In genomic region chr18:61714421-61714820, GRCh38 we compare ENCODE assay signal across 21 cellular contexts.
DNase-seq lines count a peak whose midpoint lies in the region; ATAC-seq, FAIRE-seq and TF ChIP-seq lines count a peak whose summit lies in the region.
"Had no signal": no experiment of that assay in that cellular context is flagged by ENCODE, and none has a peak within 500 bp of the region (broad histone marks: within the 10 kb centered on the region; RNA-seq: fewer than 3 reads in every experiment).

No MANE protein-coding gene starts in this region.

- ATAC-seq in left lobe of liver (peak; percentile 30), GM18858 (IDR thresholded peaks at IDR 0.05; ENCODE audit: unreplicated experiment) (no peak), HG03565 (IDR thresholded peaks at IDR 0.05; ENCODE audit: unreplicated experiment) (no peak)
- ATAC-seq: CD8-positive, alpha-beta T cell; GM12878; GM23338 had no signal

- no peak for TF ChIP-seq EP300 in transverse colon (IDR thresholded peaks at IDR 0.05; ENCODE audit: low read depth)

- H3K4me1 ChIP-seq in transverse colon (peaks cover 4 to 36% (median 12%) of the 10 kb centered on the region in 4 donors), uterus (no peaks in the 10 kb centered on the region)

- intact Hi-C loops in transverse colon (cut with DNase I; ENCODE audit: low total_unique reads): no loop called here
- intact Hi-C loops in uterus (cut with DNase I; ENCODE audit: low total_unique reads): no loop called here

- H3K36me3 ChIP-seq in transverse colon (no peaks in the 10 kb centered on the region), uterus (no peaks in the 10 kb centered on the region)
- H3K36me3 ChIP-seq: BLaER1 had no signal

- no peaks in the 10 kb centered on the region for H3K27me3 ChIP-seq in transverse colon
- no peaks in the 10 kb centered on the region for H3K27me3 ChIP-seq in uterus
- H3K27me3 ChIP-seq: BLaER1 had no signal

- H3K27ac ChIP-seq in VCaP: peak overlapping the region; percentile 9; the same call in 1 of the 2 replicates
- H3K27ac ChIP-seq in transverse colon: peak overlapping the region; percentile 45 to 76 (median 71)
- H3K27ac ChIP-seq in uterus: no peak overlapping the region
- H3K27ac ChIP-seq: BLaER1 had no signal

- peak; percentile 69 for FAIRE-seq in D721Med (lab: Jason Lieb, UNC)
- FAIRE-seq: GM12878, H54, HTR-8/SVneo had no signal

- TF ChIP-seq POLR2A in transverse colon (IDR thresholded peaks at IDR 0.05) (no peak), uterus (IDR thresholded peaks at IDR 0.05) (no peak)

- H3K9me3 ChIP-seq in transverse colon: no peaks in the 10 kb centered on the region
- no peaks in the 10 kb centered on the region for H3K9me3 ChIP-seq in uterus
- H3K9me3 ChIP-seq: BLaER1 had no signal

- no peak for TF ChIP-seq CTCF in D721Med (IDR thresholded peaks at IDR 0.05; ENCODE audit: insufficient read depth, missing control alignments)
- no peak for TF ChIP-seq CTCF in VCaP (conservative IDR thresholded peaks at IDR 0.05)
- no peak for TF ChIP-seq CTCF in transverse colon (IDR thresholded peaks at IDR 0.05)
- TF ChIP-seq CTCF in uterus (IDR thresholded peaks at IDR 0.05): no peak

- DNase-seq in D721Med (ENCODE audit: insufficient read length, low spot score) (no peak), left lobe of liver (ENCODE audit: low spot score) (no peak), transverse colon (no peak), uterus (no peak)
- DNase-seq: 8988T; Calu3; CD8-positive, alpha-beta T cell; DMS 273 treated with DMSO at 0.1 percent for 48 hours; DMS53; DND-41; EL; HCEC 1CT; IMR-90 had no signal

- 83 to 91% methylated on average over 1 of the region's 1 CpG for WGBS in transverse colon (ENCODE audit: low coverage in 1 of 2), 2 donors

- H3K4me3 ChIP-seq in transverse colon (no peak overlapping the region), uterus (no peak overlapping the region)
- H3K4me3 ChIP-seq: BLaER1, GM12878, GM23338 had no signal

- in situ Hi-C loops in transverse colon (cut with MboI; ENCODE audit: low pct_ligation_motif_present in 1 of 4, low pct_unique_long_range_greater_than_20kb in 1 of 4, low sequenced_read_pairs in 3 of 4): no loop called here

Comparison
In these comparisons a context has a peak if more than half of its experiments do, and no peak if none do; other contexts are left out.
1. H3K27ac ChIP-seq: peak in VCaP (single experiment) and transverse colon (4 of 4); none in uterus (0 of 2).